Comparison of ENCODE assay signal across 11 cellular contexts in genomic region chr5:96384353-96384752, GRCh38. TPM values are rescaled to one million over a fixed set of nuclear protein-coding genes. Genes with fewer than 3 reads are reported as not detected.
A peak's percentile ranks its signal among the peaks of the same experiment; 100 is the strongest.
DNase-seq lines count a peak whose midpoint lies in the region; FAIRE-seq and TF ChIP-seq lines count a peak whose summit lies in the region.
"Had no signal": no experiment of that assay in that cellular context is flagged by ENCODE, and none has a peak within 500 bp of the region (broad histone marks: within the 10 kb centered on the region; RNA-seq: fewer than 3 reads in every experiment).

No MANE protein-coding gene starts in this region.

- H3K4me2 ChIP-seq in keratinocyte (ENCODE audit: control insufficient read depth, extremely low read depth, insufficient read depth, low read depth, low read length) (no peak overlapping the region), neural progenitor cell (no peak overlapping the region)

- no peaks in the 10 kb centered on the region for H3K4me1 Mint-ChIP-seq in neural progenitor cell

- H3K4me3 ChIP-seq in ACC112 (ENCODE audit: low read depth, low read length) = no peak overlapping the region
- no peak overlapping the region for H3K4me3 ChIP-seq in bronchial epithelial cell (ENCODE audit: low read depth, low read length)
- H3K4me3 ChIP-seq in keratinocyte (ENCODE audit: control insufficient read depth in 2 of 3, extremely low read depth in 1 of 3, insufficient read depth in 2 of 3, low read depth in 1 of 3, low read length in 3 of 3) = no peak overlapping the region
- no peak overlapping the region for H3K4me3 ChIP-seq in neural progenitor cell
- H3K4me3 ChIP-seq: BLaER1 treated with 17β-estradiol and CSF1 and Interleukin-3, amounts not matched to agents 10 nM and 100 nM; Peyer's patch had no signal

- no peaks in the 10 kb centered on the region for H3K9me3 Mint-ChIP-seq in neural progenitor cell

- H3K36me3 Mint-ChIP-seq in neural progenitor cell = no peaks in the 10 kb centered on the region

- H2AFZ ChIP-seq in ACC112 (ENCODE audit: low read length, unreplicated experiment) = peak overlapping the region; percentile 0
- no peak overlapping the region for H2AFZ ChIP-seq in keratinocyte (ENCODE audit: control insufficient read depth, low read length)
- no peak overlapping the region for H2AFZ ChIP-seq in neural progenitor cell (replicated peaks)

- H4K20me1 ChIP-seq in keratinocyte (ENCODE audit: control insufficient read depth, extremely low read depth, insufficient read depth, low read length) (no peaks in the 10 kb centered on the region), neural progenitor cell (ENCODE audit: low read depth) (no peaks in the 10 kb centered on the region)
- H4K20me1 ChIP-seq: BLaER1 treated with 17β-estradiol and CSF1 and Interleukin-3, amounts not matched to agents 10 nM and 100 nM had no signal

- no peak overlapping the region for H3K4me3 Mint-ChIP-seq in neural progenitor cell

- DNase-seq in HT1080 (ENCODE audit: low read depth) = peak; percentile 97
- peak; percentile 91 for DNase-seq in bronchial epithelial cell (ENCODE audit: low read depth)
- DNase-seq in keratinocyte (ENCODE audit: low read depth, low spot score) = no peak
- DNase-seq in DMS79 treated with DMSO at 0.1 percent for 48 hours (lab: John Stamatoyannopoulos, UW) = no peak
- no peak for DNase-seq in GM12892 (ENCODE audit: insufficient read length)
- DNase-seq in neural progenitor cell (ENCODE audit: low spot score) = no peak
- DNase-seq in GDM1 (lab: John Stamatoyannopoulos, UW) = no peak
- DNase-seq: midbrain, Peyer's patch had no signal

- peak; percentile 60 for FAIRE-seq in bronchial epithelial cell (lab: Jason Lieb, UNC)
- peak; percentile 17 for FAIRE-seq in keratinocyte (lab: Jason Lieb, UNC)
- no peak for FAIRE-seq in GM12892 (lab: Jason Lieb, UNC)

- no peak overlapping the region for H3K27ac Mint-ChIP-seq in neural progenitor cell

- TF ChIP-seq CTCF in bronchial epithelial cell (IDR thresholded peaks at IDR 0.05; ENCODE audit: insufficient read depth, low read length, severe bottlenecking) (no peak), keratinocyte (optimal IDR thresholded peaks at IDR 0.05 in 1 of 3, IDR thresholded peaks at IDR 0.05 in 1 of 3, conservative IDR thresholded peaks at IDR 0.05 in 1 of 3; ENCODE audit: extremely low read depth in 1 of 3, insufficient read depth in 2 of 3, low read length in 3 of 3) (no peak), neural progenitor cell (IDR thresholded peaks at IDR 0.05) (no peak)

- H3K27ac ChIP-seq in ACC112 (ENCODE audit: low read depth, low read length) (peak overlapping the region; percentile 26; the same call in 1 of the 2 replicates), keratinocyte (ENCODE audit: control insufficient read depth, insufficient read depth, low read length) (no peak overlapping the region), neural progenitor cell (no peak overlapping the region)
- H3K27ac ChIP-seq: BLaER1 treated with 17β-estradiol and CSF1 and Interleukin-3, amounts not matched to agents 10 nM and 100 nM; Peyer's patch had no signal

- H3K36me3 ChIP-seq in ACC112 (ENCODE audit: insufficient read depth, low read length) = no peaks in the 10 kb centered on the region
- H3K36me3 ChIP-seq in bronchial epithelial cell (ENCODE audit: control insufficient read depth, insufficient read depth, low read length) = no peaks in the 10 kb centered on the region
- peaks cover 0 to 2% of the 10 kb centered on the region in 2 experiments for H3K36me3 ChIP-seq in keratinocyte (ENCODE audit: control insufficient read depth in 2 of 2, extremely low read depth in 1 of 2, insufficient read depth in 2 of 2, low read length in 2 of 2)
- no peaks in the 10 kb centered on the region for H3K36me3 ChIP-seq in neural progenitor cell
- H3K36me3 ChIP-seq: BLaER1 treated with 17β-estradiol and CSF1 and Interleukin-3, amounts not matched to agents 10 nM and 100 nM; Peyer's patch had no signal

- H3K9me3 ChIP-seq in keratinocyte (ENCODE audit: control insufficient read depth, low read depth, low read length) (no peaks in the 10 kb centered on the region), neural progenitor cell (ENCODE audit: low read depth) (no peaks in the 10 kb centered on the region)
- H3K9me3 ChIP-seq: BLaER1 treated with 17β-estradiol and CSF1 and Interleukin-3, amounts not matched to agents 10 nM and 100 nM; Peyer's patch had no signal

- H3K9me1 ChIP-seq in keratinocyte (ENCODE audit: control insufficient read depth, extremely low read depth, insufficient read depth, low read length) = no peaks in the 10 kb centered on the region

- H3K79me2 ChIP-seq in ACC112 (ENCODE audit: control insufficient read depth, insufficient read depth, low read length, unreplicated experiment) = no peaks in the 10 kb centered on the region
- H3K79me2 ChIP-seq in keratinocyte (ENCODE audit: control insufficient read depth, insufficient read depth, low read length) = no peaks in the 10 kb centered on the region
- no peaks in the 10 kb centered on the region for H3K79me2 ChIP-seq in neural progenitor cell (ENCODE audit: low read depth)

- peaks cover 2% of the 10 kb centered on the region for H3K27me3 Mint-ChIP-seq in neural progenitor cell (ENCODE audit: insufficient read depth, low read depth)

- dilution Hi-C loops in keratinocyte (cut with MboI; ENCODE audit: extremely low pct_ligation_motif_present, low sequenced_read_pairs) = no loop called here

- peaks cover 24% of the 10 kb centered on the region for H3K4me1 ChIP-seq in ACC112 (ENCODE audit: control insufficient read depth, insufficient read depth, low read length, unreplicated experiment)
- H3K4me1 ChIP-seq in keratinocyte (ENCODE audit: control insufficient read depth, extremely low read depth, insufficient read depth, low read length) = peaks cover 6% of the 10 kb centered on the region
- no peaks in the 10 kb centered on the region for H3K4me1 ChIP-seq in neural progenitor cell
- H3K4me1 ChIP-seq: Peyer's patch had no signal

- H3F3A ChIP-seq in neural progenitor cell (ENCODE audit: low read depth) = no peaks in the 10 kb centered on the region

- H3K9ac ChIP-seq in keratinocyte (ENCODE audit: control insufficient read depth, extremely low read depth, insufficient read depth, low read length) = no peak overlapping the region
- no peak overlapping the region for H3K9ac ChIP-seq in neural progenitor cell
- H3K9ac ChIP-seq: BLaER1 treated with 17β-estradiol and CSF1 and Interleukin-3, amounts not matched to agents 10 nM and 100 nM had no signal

- H3K27me3 ChIP-seq in ACC112 (ENCODE audit: insufficient read depth, low read length) = no peaks in the 10 kb centered on the region
- no peaks in the 10 kb centered on the region for H3K27me3 ChIP-seq in bronchial epithelial cell (ENCODE audit: control insufficient read depth, insufficient read depth, low read length)
- no peaks in the 10 kb centered on the region for H3K27me3 ChIP-seq in keratinocyte (ENCODE audit: control insufficient read depth, extremely low read depth, insufficient read depth, low read length)
- no peaks in the 10 kb centered on the region for H3K27me3 ChIP-seq in neural progenitor cell
- H3K27me3 ChIP-seq: BLaER1 treated with 17β-estradiol and CSF1 and Interleukin-3, amounts not matched to agents 10 nM and 100 nM; Peyer's patch had no signal

- no peak for TF ChIP-seq POLR2A in GM12892 (IDR thresholded peaks at IDR 0.05; ENCODE audit: low read depth, low read length)

RNA-seq across cellular contexts. Expression of gene PCSK1, which starts 48.7 kb away (rescaled TPM):
- total RNA-seq in HT1080 (2014; rRNA removed; shearing (Covaris generic)) = 0.07 and 0.43 TPM in 2 replicates
- 0.18 and 0.22 TPM in 2 replicates for polyA plus RNA-seq in HT1080 (2015; cell fraction: cytosol; rRNA removed)
- 0.16 and 0.18 TPM in 2 replicates for polyA plus RNA-seq in HT1080 (2015; cell fraction: nucleus; rRNA removed)
- under 0.01 TPM in 1 of 2 replicates, not detected in the other for total RNA-seq in bronchial epithelial cell
- 0.01 to 0.03 TPM in 2 of 3 replicates, not detected in the other for polyA plus RNA-seq in keratinocyte
- not detected for polyA plus RNA-seq in keratinocyte (2011; ENCODE audit: low read depth)
- 0.01 TPM in 1 of 2 replicates, not detected in the other for polyA plus RNA-seq in keratinocyte (2011; cell fraction: cytosol; rRNA removed)
- 0.04 and 0.08 TPM in 2 replicates for polyA plus RNA-seq in keratinocyte (2011; cell fraction: nucleus; rRNA removed)
- polyA plus RNA-seq in keratinocyte (2012; ENCODE audit: low replicate concordance) = 0.02 and 0.16 TPM in 2 replicates
- polyA minus RNA-seq in keratinocyte = not detected in 3 replicates
- polyA minus RNA-seq in keratinocyte (2011; cell fraction: cytosol; rRNA and poly(A)+ RNA removed) = not detected
- 0.11 and 0.16 TPM in 2 replicates for polyA minus RNA-seq in keratinocyte (2011; cell fraction: nucleus; rRNA and poly(A)+ RNA removed)
- polyA plus RNA-seq in GM12892 (2012; ENCODE audit: missing spikeins) = not detected
- total RNA-seq in neural progenitor cell (ENCODE audit: low replicate concordance) = 2.3 and 3.9 TPM in 2 replicates

Comparison
In these comparisons a context has a peak if more than half of its experiments do, and no peak if none do; other contexts are left out.
1. DNase-seq: peak in HT1080 (single experiment) and bronchial epithelial cell (single experiment); none in keratinocyte (single experiment), DMS79 treated with DMSO at 0.1 percent for 48 hours (single experiment), GM12892 (single experiment), neural progenitor cell (single experiment) and GDM1 (single experiment).